1 cellular context compared by ENCODE assay signal in the genomic region with DNA sequence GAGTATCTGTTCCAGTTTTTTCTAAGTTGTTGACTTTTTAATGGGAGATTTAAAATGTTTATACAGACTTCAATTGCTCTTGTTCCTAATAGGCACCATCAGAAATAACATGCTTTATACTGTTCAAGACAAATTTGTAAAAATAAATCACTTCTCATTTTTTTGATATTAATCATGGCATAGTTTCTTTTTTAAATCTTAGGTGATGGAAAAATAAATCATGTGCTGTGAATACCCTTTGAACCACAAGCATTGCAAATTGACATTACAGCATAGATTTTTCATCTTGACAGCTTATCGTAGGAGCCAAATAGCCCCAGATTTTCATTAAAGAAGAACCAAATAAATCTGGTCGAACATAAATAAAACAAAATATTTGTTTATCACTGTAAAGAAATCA.
TF ChIP-seq lines count a peak whose summit lies in the region.

No MANE protein-coding gene starts in this region.

TF ChIP-seq in SK-N-SH treated with all-trans-retinoic acid at 6 μM for 48 hours, 23 proteins besides CTCF, POLR2A, EP300 and RAD21 (continued from another document):
- TF ChIP-seq, protein P1, sequence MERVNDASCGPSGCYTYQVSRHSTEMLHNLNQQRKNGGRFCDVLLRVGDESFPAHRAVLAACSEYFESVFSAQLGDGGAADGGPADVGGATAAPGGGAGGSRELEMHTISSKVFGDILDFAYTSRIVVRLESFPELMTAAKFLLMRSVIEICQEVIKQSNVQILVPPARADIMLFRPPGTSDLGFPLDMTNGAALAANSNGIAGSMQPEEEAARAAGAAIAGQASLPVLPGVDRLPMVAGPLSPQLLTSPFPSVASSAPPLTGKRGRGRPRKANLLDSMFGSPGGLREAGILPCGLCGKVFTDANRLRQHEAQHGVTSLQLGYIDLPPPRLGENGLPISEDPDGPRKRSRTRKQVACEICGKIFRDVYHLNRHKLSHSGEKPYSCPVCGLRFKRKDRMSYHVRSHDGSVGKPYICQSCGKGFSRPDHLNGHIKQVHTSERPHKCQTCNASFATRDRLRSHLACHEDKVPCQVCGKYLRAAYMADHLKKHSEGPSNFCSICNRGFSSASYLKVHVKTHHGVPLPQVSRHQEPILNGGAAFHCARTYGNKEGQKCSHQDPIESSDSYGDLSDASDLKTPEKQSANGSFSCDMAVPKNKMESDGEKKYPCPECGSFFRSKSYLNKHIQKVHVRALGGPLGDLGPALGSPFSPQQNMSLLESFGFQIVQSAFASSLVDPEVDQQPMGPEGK (CRISPR knock-in tag; IDR thresholded peaks at IDR 0.05; ENCODE audit: borderline replicate concordance): no peak
- TF ChIP-seq CSDC2 (CRISPR knock-in tag; IDR thresholded peaks at IDR 0.05): no peak
- no peak for TF ChIP-seq TCF4 (CRISPR knock-in tag; IDR thresholded peaks at IDR 0.05; ENCODE audit: borderline replicate concordance)
- no peak for TF ChIP-seq ZFP3 (CRISPR knock-in tag; IDR thresholded peaks at IDR 0.05)
- no peak for TF ChIP-seq RARB (CRISPR knock-in tag; IDR thresholded peaks at IDR 0.05)
- TF ChIP-seq ZFP30 (CRISPR knock-in tag; IDR thresholded peaks at IDR 0.05): no peak
- TF ChIP-seq, protein P2, sequence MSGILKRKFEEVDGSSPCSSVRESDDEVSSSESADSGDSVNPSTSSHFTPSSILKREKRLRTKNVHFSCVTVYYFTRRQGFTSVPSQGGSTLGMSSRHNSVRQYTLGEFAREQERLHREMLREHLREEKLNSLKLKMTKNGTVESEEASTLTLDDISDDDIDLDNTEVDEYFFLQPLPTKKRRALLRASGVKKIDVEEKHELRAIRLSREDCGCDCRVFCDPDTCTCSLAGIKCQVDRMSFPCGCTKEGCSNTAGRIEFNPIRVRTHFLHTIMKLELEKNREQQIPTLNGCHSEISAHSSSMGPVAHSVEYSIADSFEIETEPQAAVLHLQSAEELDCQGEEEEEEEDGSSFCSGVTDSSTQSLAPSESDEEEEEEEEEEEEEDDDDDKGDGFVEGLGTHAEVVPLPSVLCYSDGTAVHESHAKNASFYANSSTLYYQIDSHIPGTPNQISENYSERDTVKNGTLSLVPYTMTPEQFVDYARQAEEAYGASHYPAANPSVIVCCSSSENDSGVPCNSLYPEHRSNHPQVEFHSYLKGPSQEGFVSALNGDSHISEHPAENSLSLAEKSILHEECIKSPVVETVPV (CRISPR knock-in tag; IDR thresholded peaks at IDR 0.05): no peak
- TF ChIP-seq ESRRG (CRISPR knock-in tag; IDR thresholded peaks at IDR 0.05): no peak
